Comparison of ENCODE assay signal across 9 cellular contexts in genomic region chr18:36493349-36494281, GRCh38.
DNase-seq lines count a peak whose midpoint lies in the region; ATAC-seq, FAIRE-seq and TF ChIP-seq lines count a peak whose summit lies in the region.
"Had no signal": no experiment of that assay in that cellular context is flagged by ENCODE, and none has a peak within 500 bp of the region (broad histone marks: within the 10 kb centered on the region; RNA-seq: fewer than 3 reads in every experiment).

No MANE protein-coding gene starts in this region.

- peaks cover 12% of the 10 kb centered on the region for H3K27me3 Mint-ChIP-seq in activated CD8-positive, alpha-beta T cell treated with anti-CD3 and anti-CD28 coated beads for 36 hours

- H3K4me3 Mint-ChIP-seq in activated CD8-positive, alpha-beta T cell treated with anti-CD3 and anti-CD28 coated beads for 36 hours = no peak overlapping the region

- no peak overlapping the region for H3K9ac ChIP-seq in GM12878 (ENCODE audit: control insufficient read depth, insufficient read depth, low read length)

- 36% methylated on average over 15 of the region's 15 CpGs for WGBS in GM12878 (ENCODE audit: insufficient coverage, insufficient replicate concordance, low lambda C conversion rate, missing lambda C conversion rate)

- BruUV-seq in GM12878 (replicated peaks; lab: Mats Ljungman, UMichigan) = no TSS peak

- in situ Hi-C loops in GM12878 (cut with MboI) = no loop called here

- no peaks in the 10 kb centered on the region for H3K9me3 Mint-ChIP-seq in activated CD8-positive, alpha-beta T cell treated with anti-CD3 and anti-CD28 coated beads for 36 hours

- H3K27ac ChIP-seq in GM12878 (ENCODE audit: control insufficient read depth, insufficient read depth) = no peak overlapping the region
- H3K27ac ChIP-seq: stomach had no signal

- RAD21 ChIA-PET in GM12878 (lab: Charles Lee; ENCODE audit: unreplicated experiment) = interaction anchor here (0.6 to 3.0 kb wide), 18 partner anchors 9 to 195 kb away, joined by 3 to 18 read pairs (median 4); no protein-coding TSS in a partner anchor

- no peak; a peak in 1 of 4 replicates for TF ChIP-seq EP300 in GM12878 (IDR thresholded peaks at IDR 0.05; ENCODE audit: borderline replicate concordance in 1 of 2, control insufficient read depth in 1 of 2, low read depth in 2 of 2, low read length in 2 of 2)

- no peaks in the 10 kb centered on the region for H4K20me1 ChIP-seq in GM12878 (ENCODE audit: control insufficient read depth, insufficient read depth)

- no peaks in the 10 kb centered on the region for H3K79me2 ChIP-seq in GM12878 (ENCODE audit: control insufficient read depth, insufficient read depth, low read length)

- DNase-seq in AG08395 (ENCODE audit: low spot score) (peak; percentile 12), HuH-7 (ENCODE audit: low spot score) (peak; percentile 25), GM12878 (ENCODE audit: low read depth, low spot score) (no peak), left colon (no peak), SK-N-DZ (ENCODE audit: low spot score) (no peak), GOT3 (lab: John Stamatoyannopoulos, UW) (no peak)
- DNase-seq in activated CD8-positive, alpha-beta T cell treated with anti-CD3 and anti-CD28 coated beads for 36 hours = no peak
- DNase-seq in stimulated activated CD4-positive, alpha-beta T cell treated with anti-CD3 and anti-CD28 coated beads, Interleukin-15, amount 100 ng/mL, for 24 hours = no peak
- DNase-seq: stomach had no signal

- no peak overlapping the region for H3K27ac Mint-ChIP-seq in activated CD8-positive, alpha-beta T cell treated with anti-CD3 and anti-CD28 coated beads for 36 hours

- TF ChIP-seq POLR2A in GM12878 (IDR thresholded peaks at IDR 0.05; ENCODE audit: low read depth, low read length) = no peak

- intact Hi-C loops in GM12878 (cut with micrococcal nuclease; ENCODE audit: unreplicated experiment) = loop anchor here (1.0 to 2.0 kb wide), 2 partner anchors 19 to 127 kb away; no protein-coding TSS in a partner anchor
- intact Hi-C loops in left colon (cut with DNase I, micrococcal nuclease) = no loop called here
- intact Hi-C loops in activated CD8-positive, alpha-beta T cell treated with anti-CD3 and anti-CD28 coated beads for 36 hours (cut with micrococcal nuclease) = no loop called here

- SMC1A ChIA-PET in GM12878 (lab: Charles Lee; ENCODE audit: uncharacterized antibody, unreplicated experiment) = interaction anchor here (0.6 to 4.5 kb wide), 26 partner anchors 13 to 207 kb away, joined by 3 to 37 read pairs (median 4); no protein-coding TSS in a partner anchor

- H3K4me1 ChIP-seq in GM12878 (ENCODE audit: control insufficient read depth, insufficient read depth, low read length) = peaks cover 7% of the 10 kb centered on the region
- H3K4me1 ChIP-seq: stomach had no signal

- no peaks in the 10 kb centered on the region for H3K27me3 ChIP-seq in GM12878 (replicated peaks in 1 of 2; ENCODE audit: control insufficient read depth in 2 of 2, insufficient read depth in 2 of 2, low read length in 1 of 2)
- H3K27me3 ChIP-seq: stomach had no signal

- TF ChIP-seq RAD21 in GM12878 (IDR thresholded peaks at IDR 0.05; ENCODE audit: insufficient read depth, low read depth, low read length) = no peak

- no peak overlapping the region for H3K4me2 ChIP-seq in GM12878 (ENCODE audit: control insufficient read depth, insufficient read depth)

- POLR2A ChIA-PET in GM12878 (lab: Charles Lee) = interaction anchor here (0.6 to 1.9 kb wide), 15 partner anchors 8 to 140 kb away, joined by 3 to 9 read pairs (median 3); no protein-coding TSS in a partner anchor
- POLR2A ChIA-PET in activated CD8-positive, alpha-beta T cell treated with anti-CD3 and anti-CD28 coated beads for 36 hours (lab: Charles Lee) = no interaction called here

- CTCF ChIA-PET in GM12878 (lab: Yijun Ruan, JAX) = interaction anchor here (0.9 to 3.7 kb wide), 8 partner anchors 12 to 88 kb away, joined by 3 to 23 read pairs (median 4); no protein-coding TSS in a partner anchor
- CTCF ChIA-PET in activated CD8-positive, alpha-beta T cell treated with anti-CD3 and anti-CD28 coated beads for 36 hours (lab: Charles Lee) = no interaction called here

- ATAC-seq in GM12878 (peak; percentile 81), left colon (peak; percentile 78)
- no peak for ATAC-seq in activated CD8-positive, alpha-beta T cell treated with anti-CD3 and anti-CD28 coated beads for 36 hours

- no peak overlapping the region for H3K4me3 ChIP-seq in GM12878
- H3K4me3 ChIP-seq: stomach had no signal

- H2AFZ ChIP-seq in GM12878 (ENCODE audit: control insufficient read depth, low read depth, low read length) = no peak overlapping the region

- H3K4me1 Mint-ChIP-seq in activated CD8-positive, alpha-beta T cell treated with anti-CD3 and anti-CD28 coated beads for 36 hours (ENCODE audit: low read depth) = peaks cover 5% of the 10 kb centered on the region

- no peaks in the 10 kb centered on the region for H3K36me3 Mint-ChIP-seq in activated CD8-positive, alpha-beta T cell treated with anti-CD3 and anti-CD28 coated beads for 36 hours (ENCODE audit: low read depth)

- TF ChIP-seq CTCF in GM12878 (IDR thresholded peaks at IDR 0.05 in 2 of 3, conservative IDR thresholded peaks at IDR 0.05 in 1 of 3; ENCODE audit: control insufficient read depth in 2 of 3, extremely low read depth in 1 of 3, insufficient read depth in 1 of 3, low read depth in 3 of 3, low read length in 3 of 3) = no peak
- TF ChIP-seq CTCF in activated CD8-positive, alpha-beta T cell treated with anti-CD3 and anti-CD28 coated beads for 36 hours (IDR thresholded peaks at IDR 0.05) = no peak

- H3K9me3 ChIP-seq in GM12878 (replicated peaks; ENCODE audit: control insufficient read depth, insufficient read depth, low read length) = no peaks in the 10 kb centered on the region
- H3K9me3 ChIP-seq: stomach had no signal

- no peak for FAIRE-seq in GM12878 (lab: Jason Lieb, UNC)

- no peaks in the 10 kb centered on the region for H3K36me3 ChIP-seq in GM12878 (ENCODE audit: control insufficient read depth in 2 of 2, insufficient read depth in 2 of 2, low read length in 1 of 2)
- H3K36me3 ChIP-seq: stomach had no signal

TF ChIP-seq in GM12878, 131 proteins besides CTCF, POLR2A, EP300 and RAD21 (continues in another document):
- TF ChIP-seq CEBPB (IDR thresholded peaks at IDR 0.05; ENCODE audit: borderline replicate concordance in 1 of 2, low read depth in 2 of 2, low read length in 2 of 2) = no peak
- no peak for TF ChIP-seq ZZZ3 (IDR thresholded peaks at IDR 0.05; ENCODE audit: control insufficient read depth, insufficient read length, low read depth)
- TF ChIP-seq IRF4 (IDR thresholded peaks at IDR 0.05; ENCODE audit: low read depth, low read length) = no peak
- TF ChIP-seq SMAD1 (IDR thresholded peaks at IDR 0.05; ENCODE audit: low read depth, partially characterized antibody) = no peak
- TF ChIP-seq NR2C1 (IDR thresholded peaks at IDR 0.05) = no peak
- no peak for TF ChIP-seq RBBP5 (conservative IDR thresholded peaks at IDR 0.05)
- TF ChIP-seq KDM1A (IDR thresholded peaks at IDR 0.05; ENCODE audit: borderline replicate concordance) = no peak
- 0 out of 2 replicates have a peak, but pooled peaks have one; percentile 24 for TF ChIP-seq MLLT1 (IDR thresholded peaks at IDR 0.05)
- TF ChIP-seq RELA (IDR thresholded peaks at IDR 0.05; ENCODE audit: borderline replicate concordance, partially characterized antibody) = no peak
- no peak for TF ChIP-seq ZNF24 (IDR thresholded peaks at IDR 0.05)
- no peak for TF ChIP-seq PAX5 (IDR thresholded peaks at IDR 0.05; ENCODE audit: borderline replicate concordance, low read depth, low read length)
- TF ChIP-seq ZNF384 (IDR thresholded peaks at IDR 0.05; ENCODE audit: borderline replicate concordance, low read depth, low read length) = no peak
- TF ChIP-seq SP1 (IDR thresholded peaks at IDR 0.05; ENCODE audit: low read depth, low read length) = no peak
- no peak for TF ChIP-seq KLF5 (IDR thresholded peaks at IDR 0.05; ENCODE audit: partially characterized antibody)
- no peak for TF ChIP-seq NKRF (conservative IDR thresholded peaks at IDR 0.05)

Comparison
In these comparisons a context has a peak if more than half of its experiments do, and no peak if none do; other contexts are left out.
1. DNase-seq: peak in AG08395 (single experiment) and HuH-7 (single experiment); none in GM12878 (single experiment), left colon (0 of 2), activated CD8-positive, alpha-beta T cell treated with anti-CD3 and anti-CD28 coated beads for 36 hours (single experiment), SK-N-DZ (single experiment), GOT3 (single experiment) and stimulated activated CD4-positive, alpha-beta T cell treated with anti-CD3 and anti-CD28 coated beads, Interleukin-15, amount 100 ng/mL, for 24 hours (single experiment).